In the genomic region with DNA sequence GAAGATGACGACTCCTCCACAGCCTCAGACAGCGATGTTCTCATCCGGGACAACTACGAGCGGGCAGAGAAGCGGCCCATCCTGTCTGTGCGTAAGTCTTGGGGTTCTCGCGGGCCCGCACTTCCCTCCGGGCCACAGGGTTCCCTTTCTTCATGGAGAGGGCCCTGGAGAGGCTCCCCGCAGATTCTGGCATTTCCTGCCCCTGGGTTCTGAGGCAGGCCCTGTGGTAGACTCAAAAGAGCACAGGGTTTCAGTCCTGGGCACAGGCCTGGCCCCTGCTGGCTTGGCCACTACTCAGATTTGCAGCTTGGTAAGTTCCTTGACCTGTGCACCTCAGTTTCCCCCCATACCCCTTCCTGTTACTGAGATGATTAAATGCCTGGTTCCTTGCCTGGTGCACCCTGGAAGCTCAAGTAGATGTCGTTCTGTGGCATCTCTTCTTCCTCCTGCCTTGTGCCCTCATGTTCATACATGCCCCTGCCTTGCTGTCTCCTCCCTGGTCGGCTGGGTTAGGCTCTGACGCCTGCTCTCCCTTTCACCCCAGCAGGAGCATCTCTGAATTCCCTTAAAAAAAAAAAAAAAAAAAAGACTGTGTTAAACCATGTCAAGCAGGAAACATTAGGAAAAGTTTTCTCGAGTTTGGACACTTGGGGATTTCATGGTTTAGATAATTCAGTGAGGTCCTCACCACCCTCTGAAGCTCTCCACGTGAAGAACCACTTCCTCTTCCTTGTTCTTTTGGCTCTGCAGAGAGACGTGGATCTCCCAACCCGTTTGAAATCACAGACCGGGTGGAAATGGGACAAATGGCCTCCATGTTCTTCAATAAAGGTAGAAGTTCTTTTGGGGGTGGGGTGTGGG, we compare ENCODE assay signal across 15 cellular contexts. TPM values are rescaled to one million over a fixed set of nuclear protein-coding genes. Genes with fewer than 3 reads are reported as not detected.
DNase-seq lines count a peak whose midpoint lies in the region; ATAC-seq and TF ChIP-seq lines count a peak whose summit lies in the region.
"Had no signal": no experiment of that assay in that cellular context is flagged by ENCODE, and none has a peak within 500 bp of the region (broad histone marks: within the 10 kb centered on the region; RNA-seq: fewer than 3 reads in every experiment).

No MANE protein-coding gene starts in this region.

- H3K27ac Mint-ChIP-seq in activated T-cell treated with anti-CD3 and anti-CD28 coated beads, Interleukin-2, amount 50 U/mL, for 72 hours: no peak overlapping the region
- H3K27ac Mint-ChIP-seq: activated T-cell treated with anti-CD3 and anti-CD28 coated beads, Interleukin-2, amount 50 U/mL, for 24 hours; memory B cell; nephron progenitor cell had no signal

- intact Hi-C loops in left ventricle myocardium superior (cut with micrococcal nuclease) (loop anchor here (5.0 kb wide), 1 partner anchor 72 kb away; no protein-coding TSS in a partner anchor), left ventricle myocardium inferior (cut with micrococcal nuclease) (no loop called here), adrenal gland (cut with DNase I) (loop anchor here (5.0 to 10.0 kb wide), 3 partner anchors 72 to 167 kb away; no protein-coding TSS in a partner anchor)

- H3K4me1 ChIP-seq in left ventricle myocardium inferior (peaks cover 8% of the 10 kb centered on the region), adrenal gland (replicated peaks in 1 of 2) (no peaks in the 10 kb centered on the region)
- H3K4me1 ChIP-seq: colonic mucosa had no signal

- WGBS in adrenal gland, 4 donors: 76 to 82% (median 77%) methylated on average over 15 to 20 of the region's 20 CpGs

- H3K36me3 ChIP-seq in left ventricle myocardium inferior (peaks cover 47% of the 10 kb centered on the region), adrenal gland (replicated peaks in 1 of 2) (peaks cover 0 to 24% of the 10 kb centered on the region in 2 donors)
- H3K36me3 ChIP-seq: colonic mucosa had no signal

- H3K4me3 Mint-ChIP-seq in activated T-cell treated with anti-CD3 and anti-CD28 coated beads, Interleukin-2, amount 50 U/mL, for 72 hours: peak overlapping the region in 1 of 2 donors; percentile 3
- H3K4me3 Mint-ChIP-seq: activated T-cell treated with anti-CD3 and anti-CD28 coated beads, Interleukin-2, amount 50 U/mL, for 24 hours; memory B cell; nephron progenitor cell had no signal

- H3K36me3 Mint-ChIP-seq in activated T-cell treated with anti-CD3 and anti-CD28 coated beads, Interleukin-2, amount 50 U/mL, for 72 hours (ENCODE audit: insufficient read depth in 2 of 2): peaks cover 2 to 8% of the 10 kb centered on the region in 2 donors

- no peaks in the 10 kb centered on the region for H3K27me3 Mint-ChIP-seq in activated T-cell treated with anti-CD3 and anti-CD28 coated beads, Interleukin-2, amount 50 U/mL, for 72 hours (ENCODE audit: low read depth)
- H3K27me3 Mint-ChIP-seq: activated T-cell treated with anti-CD3 and anti-CD28 coated beads, Interleukin-2, amount 50 U/mL, for 24 hours; memory B cell had no signal

- DNase-seq in left ventricle myocardium superior (no peak), left ventricle myocardium inferior (no peak), OCI-M1 (lab: John Stamatoyannopoulos, UW) (peak; percentile 1), cerebellar cortex (ENCODE audit: low spot score) (peak; percentile 5), RKO (ENCODE audit: low spot score) (no peak), adrenal gland (no peak)
- DNase-seq in activated T-cell treated with anti-CD3 and anti-CD28 coated beads, Interleukin-2, amount 50 U/mL, for 72 hours: no peak
- DNase-seq: activated CD4-positive, CD25-positive, alpha-beta regulatory T cell treated with anti-CD3 and anti-CD28 coated beads, Interleukin-2, amount 50 U/mL, for 72 hours; activated T-cell treated with anti-CD3 and anti-CD28 coated beads, Interleukin-2, amount 50 U/mL, for 24 hours; colonic mucosa; nephron progenitor cell; stomach had no signal

- ATAC-seq in left ventricle myocardium superior (peak; percentile 21), GM18868 (IDR thresholded peaks at IDR 0.05; ENCODE audit: unreplicated experiment) (no peak)
- no peak for ATAC-seq in activated T-cell treated with anti-CD3 and anti-CD28 coated beads, Interleukin-2, amount 50 U/mL, for 72 hours (replicated peaks in 1 of 2)

- no peak for TF ChIP-seq CTCF in left ventricle myocardium inferior (IDR thresholded peaks at IDR 0.05; ENCODE audit: borderline replicate concordance)
- TF ChIP-seq CTCF in adrenal gland (IDR thresholded peaks at IDR 0.05): no peak

- peaks cover 35% of the 10 kb centered on the region for H3K4me1 Mint-ChIP-seq in activated T-cell treated with anti-CD3 and anti-CD28 coated beads, Interleukin-2, amount 50 U/mL, for 72 hours (ENCODE audit: low read depth)

- TF ChIP-seq POLR2A in adrenal gland (IDR thresholded peaks at IDR 0.05): no peak

- H3K4me3 ChIP-seq in left ventricle myocardium inferior: no peak overlapping the region
- H3K4me3 ChIP-seq in adrenal gland: no peak overlapping the region
- H3K4me3 ChIP-seq: colonic mucosa, stomach had no signal

- H3K9me3 ChIP-seq in left ventricle myocardium inferior (replicated peaks): no peaks in the 10 kb centered on the region
- H3K9me3 ChIP-seq in adrenal gland (replicated peaks in 1 of 3): no peaks in the 10 kb centered on the region
- H3K9me3 ChIP-seq: colonic mucosa, stomach had no signal

- H3K27ac ChIP-seq in left ventricle myocardium inferior (replicated peaks) (no peak overlapping the region), adrenal gland (no peak overlapping the region)
- H3K27ac ChIP-seq: colonic mucosa, stomach had no signal

- no peaks in the 10 kb centered on the region for H3K27me3 ChIP-seq in left ventricle myocardium inferior (ENCODE audit: low read depth)
- H3K27me3 ChIP-seq in adrenal gland: no peaks in the 10 kb centered on the region
- H3K27me3 ChIP-seq: colonic mucosa, stomach had no signal

- no peaks in the 10 kb centered on the region for H3K9me3 Mint-ChIP-seq in activated T-cell treated with anti-CD3 and anti-CD28 coated beads, Interleukin-2, amount 50 U/mL, for 72 hours
- H3K9me3 Mint-ChIP-seq: activated T-cell treated with anti-CD3 and anti-CD28 coated beads, Interleukin-2, amount 50 U/mL, for 24 hours; memory B cell; nephron progenitor cell had no signal

RNA-seq across cellular contexts. Expression of a gene that starts 14.3 kb away (rescaled TPM):
- total RNA-seq in left ventricle myocardium superior: 21.1 TPM
- 18.6 TPM for total RNA-seq in left ventricle myocardium inferior
- 10 to 100 TPM; 49.7 to 58.4 TPM for total RNA-seq in activated T-cell treated with anti-CD3 and anti-CD28 coated beads, Interleukin-2, amount 50 U/mL, for 72 hours
- total RNA-seq in adrenal gland: 100 to 1,000 TPM in 1 of 8 donors, 10 to 100 TPM in 7; 23.1 to 149 (median 62.4) TPM
- 100 to 1,000 TPM in 2 of 3 donors, 10 to 100 TPM in 1; 91.6 to 112 (median 104) TPM for polyA plus RNA-seq in adrenal gland

RNA-seq across cellular contexts. Expression of a gene that starts 42.0 kb away (rescaled TPM):
- total RNA-seq in left ventricle myocardium superior (16.0 TPM), left ventricle myocardium inferior (11.3 TPM), adrenal gland (100 to 1,000 TPM; 146 to 277 (median 226) TPM)
- total RNA-seq in activated T-cell treated with anti-CD3 and anti-CD28 coated beads, Interleukin-2, amount 50 U/mL, for 72 hours: 10 to 100 TPM; 78.8 to 81.2 TPM
- 100 to 1,000 TPM in 1 of 3 donors, 10 to 100 TPM in 2; 45.9 to 277 (median 57.8) TPM for polyA plus RNA-seq in adrenal gland

RNA-seq across cellular contexts. Expression of a gene that starts 53.4 kb away (rescaled TPM):
- 2.8 TPM for total RNA-seq in left ventricle myocardium superior
- total RNA-seq in left ventricle myocardium inferior: 1.9 TPM
- 10 to 100 TPM; 13.6 to 18.1 TPM for total RNA-seq in activated T-cell treated with anti-CD3 and anti-CD28 coated beads, Interleukin-2, amount 50 U/mL, for 72 hours
- total RNA-seq in adrenal gland: 1 to 10 TPM; 2.1 to 6.6 (median 3.6) TPM
- polyA plus RNA-seq in adrenal gland: 1 to 10 TPM in 2 of 3 donors, under 1 TPM in 1; 0.57 to 2.3 (median 2.0) TPM
- total RNA-seq: glomerular endothelial cell had no signal

Comparison
In these comparisons a context has a peak if more than half of its experiments do, and no peak if none do; other contexts are left out.
1. DNase-seq: peak in OCI-M1 (single experiment) and cerebellar cortex (single experiment); none in left ventricle myocardium superior (single experiment), left ventricle myocardium inferior (single experiment), RKO (single experiment), activated T-cell treated with anti-CD3 and anti-CD28 coated beads, Interleukin-2, amount 50 U/mL, for 72 hours (0 of 2) and adrenal gland (0 of 7).